In genomic region chr1:50970927-50971582, GRCh38 we compare ENCODE assay signal across 8 cellular contexts. TPM values are rescaled to one million over a fixed set of nuclear protein-coding genes. Genes with fewer than 3 reads are reported as not detected.
DNase-seq lines count a peak whose midpoint lies in the region; ATAC-seq and TF ChIP-seq lines count a peak whose summit lies in the region.

No MANE protein-coding gene starts in this region.

- peak overlapping the region; percentile 86 to 91 (median 91) for H3K27ac Mint-ChIP-seq in CD4-positive, CD25-positive, alpha-beta regulatory T cell
- H3K27ac Mint-ChIP-seq in nephron, result no peak overlapping the region

- H3K4me3 Mint-ChIP-seq in CD4-positive, CD25-positive, alpha-beta regulatory T cell, result peak overlapping the region; percentile 94 to 98 (median 97)
- H3K4me3 Mint-ChIP-seq in nephron, result peak overlapping the region; percentile 74 to 91 (median 89)

- H3K36me3 ChIP-seq in CD4-positive, CD25-positive, alpha-beta regulatory T cell (ENCODE audit: control insufficient read depth, insufficient read depth, low read length), result no peaks in the 10 kb centered on the region

- H3K27ac ChIP-seq in CD4-positive, CD25-positive, alpha-beta regulatory T cell (ENCODE audit: insufficient read depth, low read length, poor library complexity, severe bottlenecking), result peak overlapping the region; percentile 11

- no peak for TF ChIP-seq CTCF in nephron (IDR thresholded peaks at IDR 0.05; ENCODE audit: unreplicated experiment in 3 of 3)

- H3K9me3 ChIP-seq in CD4-positive, CD25-positive, alpha-beta regulatory T cell (ENCODE audit: control insufficient read depth in 2 of 2, low read length in 2 of 2), result no peaks in the 10 kb centered on the region

- no peaks in the 10 kb centered on the region for H3K9me3 Mint-ChIP-seq in CD4-positive, CD25-positive, alpha-beta regulatory T cell
- no peaks in the 10 kb centered on the region for H3K9me3 Mint-ChIP-seq in nephron

- H3K4me1 Mint-ChIP-seq in CD4-positive, CD25-positive, alpha-beta regulatory T cell, result peaks cover 8 to 36% (median 20%) of the 10 kb centered on the region in 4 donors
- H3K4me1 Mint-ChIP-seq in nephron, result peaks cover 14% of the 10 kb centered on the region

- no peaks in the 10 kb centered on the region for H3K36me3 Mint-ChIP-seq in CD4-positive, CD25-positive, alpha-beta regulatory T cell
- H3K36me3 Mint-ChIP-seq in nephron (ENCODE audit: low read depth), result no peaks in the 10 kb centered on the region

- no peak for DNase-seq in CD4-positive, CD25-positive, alpha-beta regulatory T cell
- DNase-seq in Kasumi-1 (lab: John Stamatoyannopoulos, UW), result peak; percentile 34 to 44
- peak; percentile 43 for DNase-seq in astrocyte of the hippocampus (ENCODE audit: low read depth, low spot score)
- no peak for DNase-seq in 8988T
- DNase-seq in NCI-H2227 treated with DMSO at 0.1 percent for 48 hours (lab: John Stamatoyannopoulos, UW), result no peak
- DNase-seq in stimulated activated CD4-positive, alpha-beta T cell treated with anti-CD3 and anti-CD28 coated beads, Interleukin-1b, Interleukin-23, amount 100 ng/mL, for 48 hours, result no peak

- peaks cover 4% of the 10 kb centered on the region for H3K27me3 Mint-ChIP-seq in CD4-positive, CD25-positive, alpha-beta regulatory T cell
- peaks cover 94% of the 10 kb centered on the region for H3K27me3 Mint-ChIP-seq in nephron (ENCODE audit: low read depth)

- H3K4me3 ChIP-seq in CD4-positive, CD25-positive, alpha-beta regulatory T cell (ENCODE audit: low read depth, low read length), result peak overlapping the region; percentile 94

- peaks cover 39% of the 10 kb centered on the region for H3K4me1 ChIP-seq in CD4-positive, CD25-positive, alpha-beta regulatory T cell (ENCODE audit: control insufficient read depth, insufficient read depth, low read length, poor library complexity, severe bottlenecking)

- no peak for ATAC-seq in CD4-positive, CD25-positive, alpha-beta regulatory T cell (ENCODE audit: low read depth in 2 of 2)
- ATAC-seq in GM18858 (IDR thresholded peaks at IDR 0.05; ENCODE audit: unreplicated experiment), result no peak

- H3K27me3 ChIP-seq in CD4-positive, CD25-positive, alpha-beta regulatory T cell (ENCODE audit: control insufficient read depth, insufficient read depth, low read length), result no peaks in the 10 kb centered on the region

RNA-seq across cellular contexts. Expression of gene CDKN2C, which starts 1.0 kb away (rescaled TPM):
- 12.6 TPM for total RNA-seq in CD4-positive, CD25-positive, alpha-beta regulatory T cell
- 10 to 100 TPM; 11.8 to 26.2 (median 20.6) TPM for polyA plus RNA-seq in CD4-positive, CD25-positive, alpha-beta regulatory T cell

RNA-seq across cellular contexts. Expression of gene FAF1, which starts 11.0 kb away (rescaled TPM):
- total RNA-seq in CD4-positive, CD25-positive, alpha-beta regulatory T cell, result 56.6 TPM
- 10 to 100 TPM; 28.9 to 58.2 (median 42.9) TPM for polyA plus RNA-seq in CD4-positive, CD25-positive, alpha-beta regulatory T cell

Comparison
In these comparisons a context has a peak if more than half of its experiments do, and no peak if none do; other contexts are left out.
1. DNase-seq: peak in Kasumi-1 (2 of 2) and astrocyte of the hippocampus (single experiment); none in CD4-positive, CD25-positive, alpha-beta regulatory T cell (0 of 3), 8988T (single experiment), NCI-H2227 treated with DMSO at 0.1 percent for 48 hours (single experiment) and stimulated activated CD4-positive, alpha-beta T cell treated with anti-CD3 and anti-CD28 coated beads, Interleukin-1b, Interleukin-23, amount 100 ng/mL, for 48 hours (single experiment).
2. H3K27ac Mint-ChIP-seq: peak in CD4-positive, CD25-positive, alpha-beta regulatory T cell (3 of 3); none in nephron (0 of 3).